In genomic region chr2:61165946-61166345, GRCh38 we compare ENCODE assay signal across 14 cellular contexts.
"Had no signal": no experiment of that assay in that cellular context is flagged by ENCODE, and none has a peak within 500 bp of the region (broad histone marks: within the 10 kb centered on the region; RNA-seq: fewer than 3 reads in every experiment).

No MANE protein-coding gene starts in this region.

- H3K9me3 ChIP-seq: breast epithelium, psoas muscle, tibial nerve, vagina had no signal

- H3K27ac ChIP-seq: breast epithelium, psoas muscle, tibial nerve, vagina had no signal

- ATAC-seq: activated naive CD4-positive, alpha-beta T cell treated with anti-CD3 and anti-CD28 coated beads, Interleukin-2, amount 50 U/mL, for 72 hours; psoas muscle; sciatic nerve; stimulated activated naive B cell treated with anti-CD40 and anti-IgM and Interleukin-4, amounts not matched to agents 10 μg/mL and 1 μg/mL and 100 μg/mL, for 72 hours; WTC11 had no signal

- H3K27me3 ChIP-seq: breast epithelium, tibial nerve, vagina had no signal

- DNase-seq: activated CD4-positive, alpha-beta T cell treated with anti-CD3 and anti-CD28 coated beads for 48 hours; activated effector memory CD4-positive, alpha-beta T cell treated with Interleukin-2 at 50 U/mL for 16 hours; activated T-cell treated with anti-CD3 and anti-CD28 coated beads, Interleukin-2, amount 50 U/mL, for 24 hours; anterior cingulate cortex; psoas muscle; stimulated activated CD4-positive, alpha-beta T cell treated with anti-CD3 and anti-CD28 coated beads, Interleukin-2, amount 100 ng/mL, for 24 hours; stimulated activated naive B cell treated with anti-CD40 and anti-IgM and Interleukin-4, amounts not matched to agents 10 μg/mL and 1 μg/mL and 100 μg/mL, for 72 hours; T-helper 9 cell had no signal

- H3K4me3 ChIP-seq: breast epithelium, psoas muscle, tibial nerve, vagina had no signal

- H3K4me1 ChIP-seq: breast epithelium, psoas muscle, tibial nerve, vagina had no signal

- H3K36me3 ChIP-seq: breast epithelium had no signal
